ENCODE assay signal across 8 cellular contexts in the genomic region with DNA sequence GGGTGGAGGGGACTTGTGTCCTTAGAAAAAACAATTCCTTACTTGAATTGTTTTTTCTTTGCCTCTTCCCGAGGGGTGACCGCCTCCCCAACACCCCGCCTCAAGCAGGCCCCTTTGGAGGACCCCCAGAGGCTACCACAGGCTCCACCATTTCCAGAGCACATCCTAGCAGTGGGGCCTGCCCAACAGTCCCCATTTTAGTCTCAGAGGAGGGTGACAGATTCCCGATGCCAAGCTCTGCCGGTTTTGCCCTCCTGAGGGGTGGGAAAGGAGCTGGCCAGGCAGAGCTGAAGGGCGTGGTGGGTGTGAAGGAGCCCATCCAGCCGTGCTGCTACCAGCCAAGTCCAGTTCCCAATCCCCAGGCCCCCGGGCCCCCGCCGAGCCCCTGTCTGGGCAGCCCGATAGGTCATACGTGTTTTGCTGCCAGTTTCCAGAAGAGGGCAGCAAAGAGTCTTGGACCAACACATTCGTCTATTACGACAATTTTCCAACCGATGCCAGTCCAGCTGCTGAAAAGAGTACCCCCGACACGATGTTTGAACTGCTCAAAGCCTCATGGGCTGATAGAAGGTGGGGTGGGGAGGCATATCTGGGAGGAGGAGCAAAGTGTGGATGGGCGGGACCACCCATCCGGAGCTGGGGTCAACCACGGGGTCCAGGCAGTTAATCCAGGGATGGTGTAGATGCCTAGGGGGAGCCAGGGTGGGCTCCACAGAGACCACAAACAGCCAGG.
DNase-seq lines count a peak whose midpoint lies in the region; ATAC-seq, FAIRE-seq and TF ChIP-seq lines count a peak whose summit lies in the region.

No MANE protein-coding gene starts in this region.

- H2AFZ ChIP-seq in ACC112 (ENCODE audit: low read length, unreplicated experiment), result peak overlapping the region; percentile 53

- no peak for ATAC-seq in HG02970 (IDR thresholded peaks at IDR 0.05; ENCODE audit: low FRiP score, unreplicated experiment)

- peak; percentile 95 for FAIRE-seq in GM19239 (lab: Jason Lieb, UNC)

- H3K4me1 ChIP-seq in ACC112 (ENCODE audit: control insufficient read depth, insufficient read depth, low read length, unreplicated experiment), result peaks cover 8% of the 10 kb centered on the region

- TF ChIP-seq CTCF in WI38 (IDR thresholded peaks at IDR 0.05; ENCODE audit: low read depth, low read length), result peak; percentile 62

- no peak overlapping the region for H3K27ac ChIP-seq in ACC112 (ENCODE audit: low read depth, low read length)
- H3K27ac ChIP-seq in caudate nucleus (ENCODE audit: low read depth, low read length), result no peak overlapping the region

- H3K36me3 ChIP-seq in ACC112 (ENCODE audit: insufficient read depth, low read length), result no peaks in the 10 kb centered on the region

- no peaks in the 10 kb centered on the region for H3K79me2 ChIP-seq in ACC112 (ENCODE audit: control insufficient read depth, insufficient read depth, low read length, unreplicated experiment)

- H3K27me3 ChIP-seq in ACC112 (ENCODE audit: insufficient read depth, low read length), result no peaks in the 10 kb centered on the region

- DNase-seq in GM19239 (ENCODE audit: insufficient read length, low spot score) (peak; percentile 70), NCI-H2227 (lab: John Stamatoyannopoulos, UW; ENCODE audit: unreplicated experiment) (peak; percentile 81), caudate nucleus (lab: John Stamatoyannopoulos, UW) (peak in 31 of 61 donors; percentile 6 to 57 (median 24)), kidney tubule cell (ENCODE audit: low spot score) (peak; percentile 69)
- DNase-seq in stimulated activated CD4-positive, alpha-beta T cell treated with anti-CD3 and anti-CD28 coated beads, Interleukin-4, amount 100 ng/mL, for 4 hours, result peak; percentile 52 to 59

- peak overlapping the region; percentile 57; the same call in 1 of the 2 replicates for H3K4me3 ChIP-seq in ACC112 (ENCODE audit: low read depth, low read length)
- no peak overlapping the region for H3K4me3 ChIP-seq in WI38 (ENCODE audit: low read depth, low read length)

Comparison
In these comparisons a context has a peak if more than half of its experiments do, and no peak if none do; other contexts are left out.
1. DNase-seq: peak in every context shown above with its lines; median percentile 81 in NCI-H2227; 70 in GM19239; 69 in kidney tubule cell; 56 in stimulated activated CD4-positive, alpha-beta T cell treated with anti-CD3 and anti-CD28 coated beads, Interleukin-4, amount 100 ng/mL, for 4 hours; 24 in caudate nucleus.